9 cellular contexts compared by ENCODE assay signal in the genomic region with DNA sequence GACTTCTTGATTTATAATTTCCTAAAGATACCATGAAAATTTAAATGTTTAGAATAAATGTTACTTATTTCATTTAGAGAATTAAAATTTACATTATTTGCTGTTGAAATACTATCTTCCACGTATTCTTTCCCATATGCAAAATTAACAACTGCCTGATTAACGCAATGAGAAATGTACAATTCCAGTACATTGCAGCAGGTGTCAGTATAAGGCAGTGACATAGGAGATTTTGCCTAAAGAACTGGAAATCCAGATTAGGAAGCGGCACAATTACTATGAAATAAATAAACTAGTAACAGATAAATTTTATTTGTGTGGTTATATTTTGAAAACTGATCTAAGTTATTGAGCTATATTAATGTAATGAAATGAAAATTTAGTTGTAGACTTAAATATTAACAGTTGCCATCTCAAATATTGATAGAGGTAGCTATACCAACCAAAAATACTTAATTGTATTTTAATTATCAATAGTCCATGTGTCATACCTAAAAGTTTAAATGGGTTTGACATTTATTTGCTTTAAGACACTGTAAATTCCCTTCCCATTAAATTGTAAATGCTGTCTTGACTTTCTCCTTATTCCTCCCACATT.
DNase-seq lines count a peak whose midpoint lies in the region; ATAC-seq and TF ChIP-seq lines count a peak whose summit lies in the region.
"Had no signal": no experiment of that assay in that cellular context is flagged by ENCODE, and none has a peak within 500 bp of the region (broad histone marks: within the 10 kb centered on the region; RNA-seq: fewer than 3 reads in every experiment).

No MANE protein-coding gene starts in this region.

- H3K4me1 Mint-ChIP-seq in activated T-cell treated with anti-CD3 and anti-CD28 coated beads, Interleukin-2, amount 50 U/mL, for 72 hours (ENCODE audit: low read depth): peaks cover 40% of the 10 kb centered on the region

- no peak overlapping the region for H3K4me3 ChIP-seq in HFF-Myc (replicated peaks; ENCODE audit: low read depth, low read length)
- H3K4me3 ChIP-seq in choroid plexus epithelial cell (ENCODE audit: low read depth, low read length): no peak overlapping the region

- ATAC-seq in activated T-cell treated with anti-CD3 and anti-CD28 coated beads, Interleukin-2, amount 50 U/mL, for 72 hours (replicated peaks in 1 of 2): no peak

- no peak overlapping the region for H3K4me3 Mint-ChIP-seq in activated T-cell treated with anti-CD3 and anti-CD28 coated beads, Interleukin-2, amount 50 U/mL, for 72 hours
- H3K4me3 Mint-ChIP-seq: IgD-negative memory B cell had no signal

- no peaks in the 10 kb centered on the region for H3K27me3 Mint-ChIP-seq in activated T-cell treated with anti-CD3 and anti-CD28 coated beads, Interleukin-2, amount 50 U/mL, for 72 hours (ENCODE audit: low read depth)
- H3K27me3 Mint-ChIP-seq: IgD-negative memory B cell had no signal

- DNase-seq in CD1c-positive myeloid dendritic cell (ENCODE audit: extremely low spot score): peak; percentile 73
- peak; percentile 26 for DNase-seq in HFF-Myc (ENCODE audit: extremely low read depth, low read depth)
- peak; percentile 50 to 73 for DNase-seq in NOMO-1 (lab: John Stamatoyannopoulos, UW; ENCODE audit: unreplicated experiment in 2 of 2)
- peak; percentile 73 for DNase-seq in choroid plexus epithelial cell (ENCODE audit: low read depth)
- peak; percentile 73 for DNase-seq in middle frontal gyrus (ENCODE audit: extremely low spot score, low spot score)
- no peak for DNase-seq in activated T-cell treated with anti-CD3 and anti-CD28 coated beads, Interleukin-2, amount 50 U/mL, for 72 hours
- DNase-seq in UCSD-AML1 (lab: John Stamatoyannopoulos, UW; ENCODE audit: unreplicated experiment): no peak
- DNase-seq in ecto neural progenitor cell (ENCODE audit: low spot score): no peak

- TF ChIP-seq CTCF in HFF-Myc (IDR thresholded peaks at IDR 0.05; ENCODE audit: low read depth, low read length, missing control alignments) (peak; percentile 53), choroid plexus epithelial cell (conservative IDR thresholded peaks at IDR 0.05; ENCODE audit: low read depth, low read length) (peak; percentile 76)

- H3K27ac Mint-ChIP-seq in activated T-cell treated with anti-CD3 and anti-CD28 coated beads, Interleukin-2, amount 50 U/mL, for 72 hours: no peak overlapping the region
- H3K27ac Mint-ChIP-seq: IgD-negative memory B cell had no signal

- H3K9me3 Mint-ChIP-seq in activated T-cell treated with anti-CD3 and anti-CD28 coated beads, Interleukin-2, amount 50 U/mL, for 72 hours: no peaks in the 10 kb centered on the region
- H3K9me3 Mint-ChIP-seq: IgD-negative memory B cell had no signal

- no peaks in the 10 kb centered on the region for H3K36me3 Mint-ChIP-seq in activated T-cell treated with anti-CD3 and anti-CD28 coated beads, Interleukin-2, amount 50 U/mL, for 72 hours (ENCODE audit: insufficient read depth in 2 of 2)

Comparison
In these comparisons a context has a peak if more than half of its experiments do, and no peak if none do; other contexts are left out.
1. DNase-seq: peak in CD1c-positive myeloid dendritic cell (single experiment), HFF-Myc (single experiment), NOMO-1 (2 of 2), choroid plexus epithelial cell (single experiment) and middle frontal gyrus (single experiment); none in activated T-cell treated with anti-CD3 and anti-CD28 coated beads, Interleukin-2, amount 50 U/mL, for 72 hours (0 of 2), UCSD-AML1 (single experiment) and ecto neural progenitor cell (single experiment).